Comparison of ENCODE assay signal across 10 cellular contexts in genomic region chr3:11289864-11290263, GRCh38. TPM values are rescaled to one million over a fixed set of nuclear protein-coding genes. Genes with fewer than 3 reads are reported as not detected.
DNase-seq lines count a peak whose midpoint lies in the region; ATAC-seq and TF ChIP-seq lines count a peak whose summit lies in the region.
"Had no signal": no experiment of that assay in that cellular context is flagged by ENCODE, and none has a peak within 500 bp of the region (broad histone marks: within the 10 kb centered on the region; RNA-seq: fewer than 3 reads in every experiment).

No MANE protein-coding gene starts in this region.

- no peaks in the 10 kb centered on the region for H4K20me1 ChIP-seq in fibroblast of lung (ENCODE audit: control insufficient read depth, extremely low read depth, insufficient read depth, low read length)

- H3K27me3 Mint-ChIP-seq in activated CD4-positive, alpha-beta T cell treated with anti-CD3 and anti-CD28 coated beads, Interleukin-2, amount 10 ng/mL, durations not matched to agents 24 days and 14 days = no peaks in the 10 kb centered on the region
- no peaks in the 10 kb centered on the region for H3K27me3 Mint-ChIP-seq in T-helper 1 cell treated with Interleukin-12 subunit alpha and Interleukin-12 subunit beta and Interleukin-4 antibody, amounts not matched to agents 30 μg/mL and 1 μg/mL, for 36 hours (ENCODE audit: low read depth)
- no peaks in the 10 kb centered on the region for H3K27me3 Mint-ChIP-seq in stimulated activated naive CD8-positive, alpha-beta T cell treated with anti-CD3 and anti-CD28 coated beads, Interleukin-15, amount 100 ng/mL, for 72 hours

- no peak overlapping the region for H3K4me2 ChIP-seq in fibroblast of lung (ENCODE audit: extremely low read depth, insufficient read depth, low read length)

- intact Hi-C loops in activated CD4-positive, alpha-beta T cell treated with anti-CD3 and anti-CD28 coated beads, Interleukin-2, amount 10 ng/mL, durations not matched to agents 24 days and 14 days (cut with micrococcal nuclease) = loop anchor here (2.0 to 5.0 kb wide), 3 partner anchors 17 to 352 kb away; partner anchors contain the start of genes ATG7 and VGLL4

- H3K4me3 ChIP-seq in fibroblast of lung (replicated peaks in 1 of 4; ENCODE audit: control extremely low read depth in 1 of 4, insufficient read depth in 1 of 4, low read depth in 3 of 4, low read length in 4 of 4) = no peak overlapping the region

- peaks cover 44% of the 10 kb centered on the region for H3K4me1 Mint-ChIP-seq in activated CD4-positive, alpha-beta T cell treated with anti-CD3 and anti-CD28 coated beads, Interleukin-2, amount 10 ng/mL, durations not matched to agents 24 days and 14 days
- H3K4me1 Mint-ChIP-seq in T-helper 1 cell treated with Interleukin-12 subunit alpha and Interleukin-12 subunit beta and Interleukin-4 antibody, amounts not matched to agents 30 μg/mL and 1 μg/mL, for 36 hours (ENCODE audit: low read depth) = peaks cover 42% of the 10 kb centered on the region
- peaks cover 55% of the 10 kb centered on the region for H3K4me1 Mint-ChIP-seq in stimulated activated naive CD8-positive, alpha-beta T cell treated with anti-CD3 and anti-CD28 coated beads, Interleukin-15, amount 100 ng/mL, for 72 hours

- H2AFZ ChIP-seq in fibroblast of lung (ENCODE audit: low read length) = no peak overlapping the region

- peak overlapping the region; percentile 90 for H3K27ac Mint-ChIP-seq in activated CD4-positive, alpha-beta T cell treated with anti-CD3 and anti-CD28 coated beads, Interleukin-2, amount 10 ng/mL, durations not matched to agents 24 days and 14 days
- H3K27ac Mint-ChIP-seq in T-helper 1 cell treated with Interleukin-12 subunit alpha and Interleukin-12 subunit beta and Interleukin-4 antibody, amounts not matched to agents 30 μg/mL and 1 μg/mL, for 36 hours = peak overlapping the region; percentile 92
- H3K27ac Mint-ChIP-seq in stimulated activated naive CD8-positive, alpha-beta T cell treated with anti-CD3 and anti-CD28 coated beads, Interleukin-15, amount 100 ng/mL, for 72 hours = peak overlapping the region; percentile 51 to 80

- H3K9me3 Mint-ChIP-seq in activated CD4-positive, alpha-beta T cell treated with anti-CD3 and anti-CD28 coated beads, Interleukin-2, amount 10 ng/mL, durations not matched to agents 24 days and 14 days = no peaks in the 10 kb centered on the region
- H3K9me3 Mint-ChIP-seq in T-helper 1 cell treated with Interleukin-12 subunit alpha and Interleukin-12 subunit beta and Interleukin-4 antibody, amounts not matched to agents 30 μg/mL and 1 μg/mL, for 36 hours = no peaks in the 10 kb centered on the region
- H3K9me3 Mint-ChIP-seq in stimulated activated naive CD8-positive, alpha-beta T cell treated with anti-CD3 and anti-CD28 coated beads, Interleukin-15, amount 100 ng/mL, for 72 hours = no peaks in the 10 kb centered on the region

- no peak for TF ChIP-seq CTCF in fibroblast of lung (conservative IDR thresholded peaks at IDR 0.05 in 1 of 2, IDR thresholded peaks at IDR 0.05 in 1 of 2; ENCODE audit: low read depth in 1 of 2, low read length in 2 of 2)

- peaks cover 30% of the 10 kb centered on the region for H3K4me1 ChIP-seq in fibroblast of lung (ENCODE audit: control insufficient read depth, extremely low read depth, insufficient read depth, low read length)

- DNase-seq in activated CD4-positive, alpha-beta T cell treated with anti-CD3 and anti-CD28 coated beads, Interleukin-2, amount 10 ng/mL, durations not matched to agents 24 days and 14 days = no peak
- no peak for DNase-seq in activated CD4-positive, alpha-beta T cell treated with anti-CD3 and anti-CD28 coated beads, Interleukin-2, amount 50 U/mL, for 1 hour
- DNase-seq in fibroblast of lung (ENCODE audit: low read depth in 2 of 2) (no peak), globus pallidus (ENCODE audit: low spot score) (no peak)
- no peak for DNase-seq in stimulated activated naive CD8-positive, alpha-beta T cell treated with anti-CD3 and anti-CD28 coated beads, Interleukin-15, amount 100 ng/mL, for 72 hours
- DNase-seq in activated effector memory CD4-positive, alpha-beta T cell treated with Interleukin-2 at 50 U/mL for 16 hours = no peak
- DNase-seq: NCI-H146, SHP77 had no signal

- H3K9ac ChIP-seq in fibroblast of lung (ENCODE audit: insufficient read depth, low read length) = no peak overlapping the region

- H3K27me3 ChIP-seq in fibroblast of lung (ENCODE audit: control insufficient read depth, insufficient read depth, low read length) = no peaks in the 10 kb centered on the region

- peaks cover 29% of the 10 kb centered on the region for H3K79me2 ChIP-seq in fibroblast of lung (ENCODE audit: control insufficient read depth, insufficient read depth, low read length)

- H3K36me3 Mint-ChIP-seq in activated CD4-positive, alpha-beta T cell treated with anti-CD3 and anti-CD28 coated beads, Interleukin-2, amount 10 ng/mL, durations not matched to agents 24 days and 14 days (ENCODE audit: low read depth) = peaks cover 35% of the 10 kb centered on the region
- H3K36me3 Mint-ChIP-seq in T-helper 1 cell treated with Interleukin-12 subunit alpha and Interleukin-12 subunit beta and Interleukin-4 antibody, amounts not matched to agents 30 μg/mL and 1 μg/mL, for 36 hours (ENCODE audit: low read depth) = peaks cover 31% of the 10 kb centered on the region

- no peaks in the 10 kb centered on the region for H3K9me3 ChIP-seq in fibroblast of lung (ENCODE audit: control insufficient read depth, insufficient read depth, low read depth, low read length)

- ATAC-seq in stimulated activated naive CD8-positive, alpha-beta T cell treated with anti-CD3 and anti-CD28 coated beads, Interleukin-15, amount 100 ng/mL, for 72 hours = no peak
- ATAC-seq in HG03432 (IDR thresholded peaks at IDR 0.05; ENCODE audit: unreplicated experiment) = no peak

- peak overlapping the region; percentile 72 for H3K27ac ChIP-seq in fibroblast of lung (ENCODE audit: insufficient read depth, low read length)

- no peaks in the 10 kb centered on the region for H3K36me3 ChIP-seq in fibroblast of lung (ENCODE audit: control insufficient read depth, insufficient read depth, low read length)

- H3K4me3 Mint-ChIP-seq in activated CD4-positive, alpha-beta T cell treated with anti-CD3 and anti-CD28 coated beads, Interleukin-2, amount 10 ng/mL, durations not matched to agents 24 days and 14 days = peak overlapping the region; percentile 51
- no peak overlapping the region for H3K4me3 Mint-ChIP-seq in T-helper 1 cell treated with Interleukin-12 subunit alpha and Interleukin-12 subunit beta and Interleukin-4 antibody, amounts not matched to agents 30 μg/mL and 1 μg/mL, for 36 hours
- peak overlapping the region; percentile 65 to 75 for H3K4me3 Mint-ChIP-seq in stimulated activated naive CD8-positive, alpha-beta T cell treated with anti-CD3 and anti-CD28 coated beads, Interleukin-15, amount 100 ng/mL, for 72 hours

RNA-seq across cellular contexts. Expression of gene ATG7, which starts 17.7 kb away (rescaled TPM):
- total RNA-seq in activated CD4-positive, alpha-beta T cell treated with anti-CD3 and anti-CD28 coated beads, Interleukin-2, amount 10 ng/mL, durations not matched to agents 24 days and 14 days = 37.7 and 41.4 TPM in 2 replicates
- total RNA-seq in fibroblast of lung = 56.5 and 60.9 TPM in 2 replicates
- polyA plus RNA-seq in fibroblast of lung = 50.8 and 61.5 TPM in 2 replicates
- 25.4 and 35.0 TPM in 2 replicates for polyA plus RNA-seq in fibroblast of lung (2012)
- 81.8 and 91.1 TPM in 2 replicates for polyA minus RNA-seq in fibroblast of lung (ENCODE audit: low replicate concordance)
